Comparison of ENCODE assay signal across 1 cellular context in the genomic region with DNA sequence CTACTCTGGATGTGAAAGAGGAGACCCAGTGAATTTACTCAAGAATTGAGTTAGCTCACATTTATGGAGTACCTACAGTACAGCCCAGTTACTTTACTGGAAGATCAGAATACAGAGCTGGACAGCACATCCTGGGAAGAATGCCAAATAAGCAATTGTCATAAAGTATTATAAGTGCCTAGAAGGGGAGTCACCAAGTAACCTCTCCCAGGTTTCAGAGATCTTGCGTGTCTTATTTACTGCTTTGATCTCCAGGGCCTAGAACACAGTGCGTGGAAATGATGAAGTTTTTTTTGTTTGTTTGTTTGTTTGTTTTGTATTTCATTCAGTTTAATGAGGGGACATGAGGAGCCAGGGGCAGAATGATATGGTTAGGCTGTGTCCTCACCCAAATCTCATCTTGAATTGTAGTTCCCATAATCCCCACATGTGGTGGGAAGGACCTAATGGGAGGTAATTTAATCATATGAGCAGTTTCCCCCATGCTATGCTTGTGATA.
TF ChIP-seq lines count a peak whose summit lies in the region.

No MANE protein-coding gene starts in this region.

TF ChIP-seq in HEK293, 187 proteins besides CTCF, POLR2A, EP300 and RAD21 (continued from another document and continues in another):
- TF ChIP-seq, protein P1, sequence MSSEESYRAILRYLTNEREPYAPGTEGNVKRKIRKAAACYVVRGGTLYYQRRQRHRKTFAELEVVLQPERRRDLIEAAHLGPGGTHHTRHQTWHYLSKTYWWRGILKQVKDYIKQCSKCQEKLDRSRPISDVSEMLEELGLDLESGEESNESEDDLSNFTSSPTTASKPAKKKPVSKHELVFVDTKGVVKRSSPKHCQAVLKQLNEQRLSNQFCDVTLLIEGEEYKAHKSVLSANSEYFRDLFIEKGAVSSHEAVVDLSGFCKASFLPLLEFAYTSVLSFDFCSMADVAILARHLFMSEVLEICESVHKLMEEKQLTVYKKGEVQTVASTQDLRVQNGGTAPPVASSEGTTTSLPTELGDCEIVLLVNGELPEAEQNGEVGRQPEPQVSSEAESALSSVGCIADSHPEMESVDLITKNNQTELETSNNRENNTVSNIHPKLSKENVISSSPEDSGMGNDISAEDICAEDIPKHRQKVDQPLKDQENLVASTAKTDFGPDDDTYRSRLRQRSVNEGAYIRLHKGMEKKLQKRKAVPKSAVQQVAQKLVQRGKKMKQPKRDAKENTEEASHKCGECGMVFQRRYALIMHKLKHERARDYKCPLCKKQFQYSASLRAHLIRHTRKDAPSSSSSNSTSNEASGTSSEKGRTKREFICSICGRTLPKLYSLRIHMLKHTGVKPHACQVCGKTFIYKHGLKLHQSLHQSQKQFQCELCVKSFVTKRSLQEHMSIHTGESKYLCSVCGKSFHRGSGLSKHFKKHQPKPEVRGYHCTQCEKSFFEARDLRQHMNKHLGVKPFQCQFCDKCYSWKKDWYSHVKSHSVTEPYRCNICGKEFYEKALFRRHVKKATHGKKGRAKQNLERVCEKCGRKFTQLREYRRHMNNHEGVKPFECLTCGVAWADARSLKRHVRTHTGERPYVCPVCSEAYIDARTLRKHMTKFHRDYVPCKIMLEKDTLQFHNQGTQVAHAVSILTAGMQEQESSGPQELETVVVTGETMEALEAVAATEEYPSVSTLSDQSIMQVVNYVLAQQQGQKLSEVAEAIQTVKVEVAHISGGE (tag by site-specific recombination; conservative IDR thresholded peaks at IDR 0.05; ENCODE audit: low read depth), result 0 out of 2 replicates have a peak, but pooled peaks have one; percentile 26
- TF ChIP-seq ZNF366 (tag by site-specific recombination; conservative IDR thresholded peaks at IDR 0.05) (peak; percentile 75; the same call in 1 of the 2 replicates), ZNF132 (tag by site-specific recombination; IDR thresholded peaks at IDR 0.05; ENCODE audit: borderline replicate concordance) (no peak), ZNF155 (tag by site-specific recombination; IDR thresholded peaks at IDR 0.05) (peak; percentile 34; the same call in 1 of the 2 replicates), ZNF747 (tag by site-specific recombination; IDR thresholded peaks at IDR 0.05) (no peak), HOXC10 (CRISPR knock-in tag; IDR thresholded peaks at IDR 0.05) (no peak), GFI1B (tag by site-specific recombination; IDR thresholded peaks at IDR 0.05) (no peak), ZNF16 (tag by site-specific recombination; IDR thresholded peaks at IDR 0.05; ENCODE audit: low read depth) (no peak), ZNF423 (tag by site-specific recombination; IDR thresholded peaks at IDR 0.05) (no peak), ZNF416 (tag by site-specific recombination; IDR thresholded peaks at IDR 0.05) (no peak), ZNF24 (tag by site-specific recombination; IDR thresholded peaks at IDR 0.05) (no peak), MZF1 (tag by site-specific recombination; IDR thresholded peaks at IDR 0.05; ENCODE audit: borderline replicate concordance) (peak; percentile 97), TRIM28 (IDR thresholded peaks at IDR 0.05; ENCODE audit: borderline replicate concordance, low read length) (no peak), ZNF350 (tag by site-specific recombination; IDR thresholded peaks at IDR 0.05) (no peak), ZNF174 (tag by site-specific recombination; IDR thresholded peaks at IDR 0.05) (no peak), ZNF76 (tag by site-specific recombination; IDR thresholded peaks at IDR 0.05; ENCODE audit: borderline replicate concordance, low read depth) (0 out of 2 replicates have a peak, but pooled peaks have one; percentile 59), ZNF404 (tag by site-specific recombination; IDR thresholded peaks at IDR 0.05) (no peak), ZNF707 (tag by site-specific recombination; IDR thresholded peaks at IDR 0.05) (no peak), ZIC2 (tag by site-specific recombination; IDR thresholded peaks at IDR 0.05) (peak; percentile 29; the same call in 1 of the 2 replicates)
- TF ChIP-seq, protein P2, sequence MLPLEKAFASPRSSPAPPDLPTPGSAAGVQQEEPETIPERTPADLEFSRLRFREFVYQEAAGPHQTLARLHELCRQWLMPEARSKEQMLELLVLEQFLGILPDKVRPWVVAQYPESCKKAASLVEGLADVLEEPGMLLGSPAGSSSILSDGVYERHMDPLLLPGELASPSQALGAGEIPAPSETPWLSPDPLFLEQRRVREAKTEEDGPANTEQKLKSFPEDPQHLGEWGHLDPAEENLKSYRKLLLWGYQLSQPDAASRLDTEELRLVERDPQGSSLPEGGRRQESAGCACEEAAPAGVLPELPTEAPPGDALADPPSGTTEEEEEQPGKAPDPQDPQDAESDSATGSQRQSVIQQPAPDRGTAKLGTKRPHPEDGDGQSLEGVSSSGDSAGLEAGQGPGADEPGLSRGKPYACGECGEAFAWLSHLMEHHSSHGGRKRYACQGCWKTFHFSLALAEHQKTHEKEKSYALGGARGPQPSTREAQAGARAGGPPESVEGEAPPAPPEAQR (tag by site-specific recombination; IDR thresholded peaks at IDR 0.05), result no peak
- TF ChIP-seq, protein P3, sequence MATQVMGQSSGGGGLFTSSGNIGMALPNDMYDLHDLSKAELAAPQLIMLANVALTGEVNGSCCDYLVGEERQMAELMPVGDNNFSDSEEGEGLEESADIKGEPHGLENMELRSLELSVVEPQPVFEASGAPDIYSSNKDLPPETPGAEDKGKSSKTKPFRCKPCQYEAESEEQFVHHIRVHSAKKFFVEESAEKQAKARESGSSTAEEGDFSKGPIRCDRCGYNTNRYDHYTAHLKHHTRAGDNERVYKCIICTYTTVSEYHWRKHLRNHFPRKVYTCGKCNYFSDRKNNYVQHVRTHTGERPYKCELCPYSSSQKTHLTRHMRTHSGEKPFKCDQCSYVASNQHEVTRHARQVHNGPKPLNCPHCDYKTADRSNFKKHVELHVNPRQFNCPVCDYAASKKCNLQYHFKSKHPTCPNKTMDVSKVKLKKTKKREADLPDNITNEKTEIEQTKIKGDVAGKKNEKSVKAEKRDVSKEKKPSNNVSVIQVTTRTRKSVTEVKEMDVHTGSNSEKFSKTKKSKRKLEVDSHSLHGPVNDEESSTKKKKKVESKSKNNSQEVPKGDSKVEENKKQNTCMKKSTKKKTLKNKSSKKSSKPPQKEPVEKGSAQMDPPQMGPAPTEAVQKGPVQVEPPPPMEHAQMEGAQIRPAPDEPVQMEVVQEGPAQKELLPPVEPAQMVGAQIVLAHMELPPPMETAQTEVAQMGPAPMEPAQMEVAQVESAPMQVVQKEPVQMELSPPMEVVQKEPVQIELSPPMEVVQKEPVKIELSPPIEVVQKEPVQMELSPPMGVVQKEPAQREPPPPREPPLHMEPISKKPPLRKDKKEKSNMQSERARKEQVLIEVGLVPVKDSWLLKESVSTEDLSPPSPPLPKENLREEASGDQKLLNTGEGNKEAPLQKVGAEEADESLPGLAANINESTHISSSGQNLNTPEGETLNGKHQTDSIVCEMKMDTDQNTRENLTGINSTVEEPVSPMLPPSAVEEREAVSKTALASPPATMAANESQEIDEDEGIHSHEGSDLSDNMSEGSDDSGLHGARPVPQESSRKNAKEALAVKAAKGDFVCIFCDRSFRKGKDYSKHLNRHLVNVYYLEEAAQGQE (tag by site-specific recombination; IDR thresholded peaks at IDR 0.05), result peak; percentile 99
- TF ChIP-seq, protein P4, sequence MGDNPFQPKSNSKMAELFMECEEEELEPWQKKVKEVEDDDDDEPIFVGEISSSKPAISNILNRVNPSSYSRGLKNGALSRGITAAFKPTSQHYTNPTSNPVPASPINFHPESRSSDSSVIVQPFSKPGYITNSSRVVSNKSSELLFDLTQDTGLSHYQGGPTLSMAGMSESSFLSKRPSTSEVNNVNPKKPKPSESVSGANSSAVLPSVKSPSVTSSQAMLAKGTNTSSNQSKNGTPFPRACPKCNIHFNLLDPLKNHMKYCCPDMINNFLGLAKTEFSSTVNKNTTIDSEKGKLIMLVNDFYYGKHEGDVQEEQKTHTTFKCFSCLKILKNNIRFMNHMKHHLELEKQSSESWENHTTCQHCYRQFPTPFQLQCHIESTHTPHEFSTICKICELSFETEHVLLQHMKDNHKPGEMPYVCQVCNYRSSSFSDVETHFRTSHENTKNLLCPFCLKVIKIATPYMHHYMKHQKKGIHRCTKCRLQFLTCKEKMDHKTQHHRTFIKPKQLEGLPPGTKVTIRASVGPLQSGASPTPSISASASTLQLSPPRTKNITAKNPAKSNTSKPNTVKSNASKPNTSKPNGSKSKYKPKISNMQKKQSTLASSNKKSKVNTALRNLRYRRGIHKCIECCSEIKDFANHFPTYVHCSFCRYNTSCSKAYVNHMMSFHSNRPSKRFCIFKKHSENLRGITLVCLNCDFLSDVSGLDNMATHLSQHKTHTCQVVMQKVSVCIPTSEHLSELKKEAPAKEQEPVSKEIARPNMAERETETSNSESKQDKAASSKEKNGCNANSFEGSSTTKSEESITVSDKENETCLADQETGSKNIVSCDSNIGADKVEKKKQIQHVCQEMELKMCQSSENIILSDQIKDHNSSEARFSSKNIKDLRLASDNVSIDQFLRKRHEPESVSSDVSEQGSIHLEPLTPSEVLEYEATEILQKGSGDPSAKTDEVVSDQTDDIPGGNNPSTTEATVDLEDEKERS (tag by site-specific recombination; IDR thresholded peaks at IDR 0.05), result no peak
- TF ChIP-seq, protein P5, sequence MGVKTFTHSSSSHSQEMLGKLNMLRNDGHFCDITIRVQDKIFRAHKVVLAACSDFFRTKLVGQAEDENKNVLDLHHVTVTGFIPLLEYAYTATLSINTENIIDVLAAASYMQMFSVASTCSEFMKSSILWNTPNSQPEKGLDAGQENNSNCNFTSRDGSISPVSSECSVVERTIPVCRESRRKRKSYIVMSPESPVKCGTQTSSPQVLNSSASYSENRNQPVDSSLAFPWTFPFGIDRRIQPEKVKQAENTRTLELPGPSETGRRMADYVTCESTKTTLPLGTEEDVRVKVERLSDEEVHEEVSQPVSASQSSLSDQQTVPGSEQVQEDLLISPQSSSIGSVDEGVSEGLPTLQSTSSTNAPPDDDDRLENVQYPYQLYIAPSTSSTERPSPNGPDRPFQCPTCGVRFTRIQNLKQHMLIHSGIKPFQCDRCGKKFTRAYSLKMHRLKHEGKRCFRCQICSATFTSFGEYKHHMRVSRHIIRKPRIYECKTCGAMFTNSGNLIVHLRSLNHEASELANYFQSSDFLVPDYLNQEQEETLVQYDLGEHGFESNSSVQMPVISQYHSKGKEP (tag by site-specific recombination; IDR thresholded peaks at IDR 0.05), result peak; percentile 45; the same call in 1 of the 2 replicates
- TF ChIP-seq, protein P6, sequence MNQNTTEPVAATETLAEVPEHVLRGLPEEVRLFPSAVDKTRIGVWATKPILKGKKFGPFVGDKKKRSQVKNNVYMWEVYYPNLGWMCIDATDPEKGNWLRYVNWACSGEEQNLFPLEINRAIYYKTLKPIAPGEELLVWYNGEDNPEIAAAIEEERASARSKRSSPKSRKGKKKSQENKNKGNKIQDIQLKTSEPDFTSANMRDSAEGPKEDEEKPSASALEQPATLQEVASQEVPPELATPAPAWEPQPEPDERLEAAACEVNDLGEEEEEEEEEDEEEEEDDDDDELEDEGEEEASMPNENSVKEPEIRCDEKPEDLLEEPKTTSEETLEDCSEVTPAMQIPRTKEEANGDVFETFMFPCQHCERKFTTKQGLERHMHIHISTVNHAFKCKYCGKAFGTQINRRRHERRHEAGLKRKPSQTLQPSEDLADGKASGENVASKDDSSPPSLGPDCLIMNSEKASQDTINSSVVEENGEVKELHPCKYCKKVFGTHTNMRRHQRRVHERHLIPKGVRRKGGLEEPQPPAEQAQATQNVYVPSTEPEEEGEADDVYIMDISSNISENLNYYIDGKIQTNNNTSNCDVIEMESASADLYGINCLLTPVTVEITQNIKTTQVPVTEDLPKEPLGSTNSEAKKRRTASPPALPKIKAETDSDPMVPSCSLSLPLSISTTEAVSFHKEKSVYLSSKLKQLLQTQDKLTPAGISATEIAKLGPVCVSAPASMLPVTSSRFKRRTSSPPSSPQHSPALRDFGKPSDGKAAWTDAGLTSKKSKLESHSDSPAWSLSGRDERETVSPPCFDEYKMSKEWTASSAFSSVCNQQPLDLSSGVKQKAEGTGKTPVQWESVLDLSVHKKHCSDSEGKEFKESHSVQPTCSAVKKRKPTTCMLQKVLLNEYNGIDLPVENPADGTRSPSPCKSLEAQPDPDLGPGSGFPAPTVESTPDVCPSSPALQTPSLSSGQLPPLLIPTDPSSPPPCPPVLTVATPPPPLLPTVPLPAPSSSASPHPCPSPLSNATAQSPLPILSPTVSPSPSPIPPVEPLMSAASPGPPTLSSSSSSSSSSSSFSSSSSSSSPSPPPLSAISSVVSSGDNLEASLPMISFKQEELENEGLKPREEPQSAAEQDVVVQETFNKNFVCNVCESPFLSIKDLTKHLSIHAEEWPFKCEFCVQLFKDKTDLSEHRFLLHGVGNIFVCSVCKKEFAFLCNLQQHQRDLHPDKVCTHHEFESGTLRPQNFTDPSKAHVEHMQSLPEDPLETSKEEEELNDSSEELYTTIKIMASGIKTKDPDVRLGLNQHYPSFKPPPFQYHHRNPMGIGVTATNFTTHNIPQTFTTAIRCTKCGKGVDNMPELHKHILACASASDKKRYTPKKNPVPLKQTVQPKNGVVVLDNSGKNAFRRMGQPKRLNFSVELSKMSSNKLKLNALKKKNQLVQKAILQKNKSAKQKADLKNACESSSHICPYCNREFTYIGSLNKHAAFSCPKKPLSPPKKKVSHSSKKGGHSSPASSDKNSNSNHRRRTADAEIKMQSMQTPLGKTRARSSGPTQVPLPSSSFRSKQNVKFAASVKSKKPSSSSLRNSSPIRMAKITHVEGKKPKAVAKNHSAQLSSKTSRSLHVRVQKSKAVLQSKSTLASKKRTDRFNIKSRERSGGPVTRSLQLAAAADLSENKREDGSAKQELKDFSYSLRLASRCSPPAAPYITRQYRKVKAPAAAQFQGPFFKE (tag by site-specific recombination; IDR thresholded peaks at IDR 0.05; ENCODE audit: borderline replicate concordance), result no peak
- TF ChIP-seq, protein P7, sequence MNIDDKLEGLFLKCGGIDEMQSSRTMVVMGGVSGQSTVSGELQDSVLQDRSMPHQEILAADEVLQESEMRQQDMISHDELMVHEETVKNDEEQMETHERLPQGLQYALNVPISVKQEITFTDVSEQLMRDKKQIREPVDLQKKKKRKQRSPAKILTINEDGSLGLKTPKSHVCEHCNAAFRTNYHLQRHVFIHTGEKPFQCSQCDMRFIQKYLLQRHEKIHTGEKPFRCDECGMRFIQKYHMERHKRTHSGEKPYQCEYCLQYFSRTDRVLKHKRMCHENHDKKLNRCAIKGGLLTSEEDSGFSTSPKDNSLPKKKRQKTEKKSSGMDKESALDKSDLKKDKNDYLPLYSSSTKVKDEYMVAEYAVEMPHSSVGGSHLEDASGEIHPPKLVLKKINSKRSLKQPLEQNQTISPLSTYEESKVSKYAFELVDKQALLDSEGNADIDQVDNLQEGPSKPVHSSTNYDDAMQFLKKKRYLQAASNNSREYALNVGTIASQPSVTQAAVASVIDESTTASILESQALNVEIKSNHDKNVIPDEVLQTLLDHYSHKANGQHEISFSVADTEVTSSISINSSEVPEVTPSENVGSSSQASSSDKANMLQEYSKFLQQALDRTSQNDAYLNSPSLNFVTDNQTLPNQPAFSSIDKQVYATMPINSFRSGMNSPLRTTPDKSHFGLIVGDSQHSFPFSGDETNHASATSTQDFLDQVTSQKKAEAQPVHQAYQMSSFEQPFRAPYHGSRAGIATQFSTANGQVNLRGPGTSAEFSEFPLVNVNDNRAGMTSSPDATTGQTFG (tag by site-specific recombination; IDR thresholded peaks at IDR 0.05; ENCODE audit: borderline replicate concordance), result no peak
- TF ChIP-seq, protein P8, sequence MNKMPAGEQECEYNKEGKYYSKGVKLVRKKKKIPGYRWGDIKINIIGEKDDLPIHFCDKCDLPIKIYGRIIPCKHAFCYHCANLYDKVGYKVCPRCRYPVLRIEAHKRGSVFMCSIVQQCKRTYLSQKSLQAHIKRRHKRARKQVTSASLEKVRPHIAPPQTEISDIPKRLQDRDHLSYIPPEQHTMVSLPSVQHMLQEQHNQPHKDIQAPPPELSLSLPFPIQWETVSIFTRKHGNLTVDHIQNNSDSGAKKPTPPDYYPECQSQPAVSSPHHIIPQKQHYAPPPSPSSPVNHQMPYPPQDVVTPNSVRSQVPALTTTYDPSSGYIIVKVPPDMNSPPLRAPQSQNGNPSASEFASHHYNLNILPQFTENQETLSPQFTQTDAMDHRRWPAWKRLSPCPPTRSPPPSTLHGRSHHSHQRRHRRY (tag by site-specific recombination; IDR thresholded peaks at IDR 0.05), result no peak
